Comparison of ENCODE assay signal across 1 cellular context in genomic region chr3:98796334-98796733, GRCh38.
TF ChIP-seq lines count a peak whose summit lies in the region.

No MANE protein-coding gene starts in this region.

TF ChIP-seq in HCT116, 20 proteins besides CTCF, POLR2A, EP300 and RAD21:
- TF ChIP-seq REST (IDR thresholded peaks at IDR 0.05; ENCODE audit: low read depth) (no peak), POLR2AphosphoS5 (IDR thresholded peaks at IDR 0.05; ENCODE audit: low read depth, low read length) (no peak), CEBPB (IDR thresholded peaks at IDR 0.05; ENCODE audit: low read depth) (no peak), ZFX (IDR thresholded peaks at IDR 0.05) (no peak), ATF3 (IDR thresholded peaks at IDR 0.05) (no peak), CBX3 (IDR thresholded peaks at IDR 0.05; ENCODE audit: low read depth) (no peak), TCF7L2 (IDR thresholded peaks at IDR 0.05; ENCODE audit: borderline replicate concordance, extremely low read depth, insufficient read depth, insufficient read length) (no peak), EGR1 (IDR thresholded peaks at IDR 0.05; ENCODE audit: low read depth) (no peak), YY1 (IDR thresholded peaks at IDR 0.05; ENCODE audit: extremely low read depth, insufficient replicate concordance, low read depth, low read length) (no peak), SP1 (IDR thresholded peaks at IDR 0.05; ENCODE audit: low read depth) (no peak), ELF1 (IDR thresholded peaks at IDR 0.05; ENCODE audit: borderline replicate concordance, low read depth) (no peak), EZH2 (IDR thresholded peaks at IDR 0.05) (no peak), JUND (IDR thresholded peaks at IDR 0.05) (no peak), SRF (IDR thresholded peaks at IDR 0.05; ENCODE audit: low read depth) (no peak), FOSL1 (IDR thresholded peaks at IDR 0.05; ENCODE audit: low read depth) (no peak), SIN3A (IDR thresholded peaks at IDR 0.05; ENCODE audit: low read depth) (no peak), ZNF274 (IDR thresholded peaks at IDR 0.05; ENCODE audit: low read depth, low read length) (no peak), EZH2phosphoT487 (IDR thresholded peaks at IDR 0.05; ENCODE audit: borderline replicate concordance) (no peak)
- TF ChIP-seq, protein P1, sequence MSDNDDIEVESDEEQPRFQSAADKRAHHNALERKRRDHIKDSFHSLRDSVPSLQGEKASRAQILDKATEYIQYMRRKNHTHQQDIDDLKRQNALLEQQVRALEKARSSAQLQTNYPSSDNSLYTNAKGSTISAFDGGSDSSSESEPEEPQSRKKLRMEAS (IDR thresholded peaks at IDR 0.05): no peak
- TF ChIP-seq, protein P2, sequence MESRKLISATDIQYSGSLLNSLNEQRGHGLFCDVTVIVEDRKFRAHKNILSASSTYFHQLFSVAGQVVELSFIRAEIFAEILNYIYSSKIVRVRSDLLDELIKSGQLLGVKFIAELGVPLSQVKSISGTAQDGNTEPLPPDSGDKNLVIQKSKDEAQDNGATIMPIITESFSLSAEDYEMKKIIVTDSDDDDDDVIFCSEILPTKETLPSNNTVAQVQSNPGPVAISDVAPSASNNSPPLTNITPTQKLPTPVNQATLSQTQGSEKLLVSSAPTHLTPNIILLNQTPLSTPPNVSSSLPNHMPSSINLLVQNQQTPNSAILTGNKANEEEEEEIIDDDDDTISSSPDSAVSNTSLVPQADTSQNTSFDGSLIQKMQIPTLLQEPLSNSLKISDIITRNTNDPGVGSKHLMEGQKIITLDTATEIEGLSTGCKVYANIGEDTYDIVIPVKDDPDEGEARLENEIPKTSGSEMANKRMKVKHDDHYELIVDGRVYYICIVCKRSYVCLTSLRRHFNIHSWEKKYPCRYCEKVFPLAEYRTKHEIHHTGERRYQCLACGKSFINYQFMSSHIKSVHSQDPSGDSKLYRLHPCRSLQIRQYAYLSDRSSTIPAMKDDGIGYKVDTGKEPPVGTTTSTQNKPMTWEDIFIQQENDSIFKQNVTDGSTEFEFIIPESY (IDR thresholded peaks at IDR 0.05; ENCODE audit: extremely low read depth, insufficient replicate concordance, low read length): no peak
